1 cellular context compared by ENCODE assay signal in genomic region chr21:39057121-39057520, GRCh38.
TF ChIP-seq lines count a peak whose summit lies in the region.

No MANE protein-coding gene starts in this region.

TF ChIP-seq in WTC11, 78 proteins besides CTCF, POLR2A, EP300 and RAD21 (continued from another document):
- no peak for TF ChIP-seq ZNF532 (CRISPR knock-in tag; IDR thresholded peaks at IDR 0.05; ENCODE audit: borderline replicate concordance)
- TF ChIP-seq SMAD3 (CRISPR knock-in tag; IDR thresholded peaks at IDR 0.05; ENCODE audit: borderline replicate concordance), result no peak
- no peak for TF ChIP-seq CBFB (CRISPR knock-in tag; IDR thresholded peaks at IDR 0.05; ENCODE audit: low read depth)
- TF ChIP-seq ZNF396 (CRISPR knock-in tag; IDR thresholded peaks at IDR 0.05; ENCODE audit: borderline replicate concordance), result no peak
